33 cellular contexts compared by ENCODE assay signal in genomic region chr6:105193647-105194046, GRCh38. TPM values are rescaled to one million over a fixed set of nuclear protein-coding genes. Genes with fewer than 3 reads are reported as not detected.
A peak's percentile ranks its signal among the peaks of the same experiment; 100 is the strongest.
DNase-seq lines count a peak whose midpoint lies in the region; ATAC-seq, FAIRE-seq and TF ChIP-seq lines count a peak whose summit lies in the region.
"Had no signal": no experiment of that assay in that cellular context is flagged by ENCODE, and none has a peak within 500 bp of the region (broad histone marks: within the 10 kb centered on the region; RNA-seq: fewer than 3 reads in every experiment).

No MANE protein-coding gene starts in this region.

- H3K4me1 ChIP-seq in K562 (replicated peaks in 1 of 2; ENCODE audit: control insufficient read depth in 2 of 2, insufficient read depth in 2 of 2, low read length in 2 of 2) = no peaks in the 10 kb centered on the region
- H3K4me1 ChIP-seq: right lobe of liver, testis, vagina had no signal

- no peak for TF ChIP-seq RAD21 in K562 (CRISPR knock-in tag; conservative IDR thresholded peaks at IDR 0.05 in 1 of 2, IDR thresholded peaks at IDR 0.05 in 1 of 2)

- H3K9me3 ChIP-seq in K562 (replicated peaks; ENCODE audit: control insufficient read depth, insufficient read depth, low read depth, low read length) = no peaks in the 10 kb centered on the region
- H3K9me3 ChIP-seq: right lobe of liver, testis, vagina had no signal

- FAIRE-seq in K562 (lab: Jason Lieb, UNC) = no peak
- FAIRE-seq: A204.1, GM12892, HTR-8/SVneo had no signal

- POLR2A ChIA-PET in AG04449 (lab: Yijun Ruan, JAX) (no interaction called here), K562 (lab: Yijun Ruan, JAX) (interaction anchor here (1.8 kb wide), 1 partner anchor 28 kb away, joined by 4 read pairs; no protein-coding TSS in a partner anchor)

- no peak overlapping the region for H2AFZ ChIP-seq in K562 (ENCODE audit: low read depth, low read length)

- H3K36me3 ChIP-seq in K562 (ENCODE audit: control insufficient read depth, insufficient read depth, low read length) = no peaks in the 10 kb centered on the region
- H3K36me3 ChIP-seq: right lobe of liver, vagina had no signal

- intact Hi-C loops in K562 (cut with micrococcal nuclease) = no loop called here

- TF ChIP-seq CTCF in AG04449 (IDR thresholded peaks at IDR 0.05; ENCODE audit: insufficient read depth, low read length, missing control alignments) = no peak
- no peak for TF ChIP-seq CTCF in K562 (IDR thresholded peaks at IDR 0.05 in 2 of 3, conservative IDR thresholded peaks at IDR 0.05 in 1 of 3; ENCODE audit: insufficient read depth in 2 of 3, low read depth in 1 of 3, low read length in 3 of 3)
- no peak for TF ChIP-seq CTCF in foreskin fibroblast (IDR thresholded peaks at IDR 0.05; ENCODE audit: low read depth, low read length)

- H3K4me3 ChIP-seq in AG04449 (ENCODE audit: low read depth, low read length) (no peak overlapping the region), K562 (no peak overlapping the region), foreskin fibroblast (ENCODE audit: low read depth in 1 of 2, low read length in 2 of 2) (no peak overlapping the region)
- H3K4me3 ChIP-seq: lung, right lobe of liver, testis, vagina had no signal

- DNase-seq in AG04449 (ENCODE audit: low read depth, low spot score) = peak; percentile 69
- DNase-seq in GM04503 (ENCODE audit: low read depth) = peak; percentile 89
- DNase-seq in K562 (ENCODE audit: extremely low read depth in 1 of 4, low spot score in 3 of 4) = no peak
- peak; percentile 79 to 89 for DNase-seq in foreskin fibroblast
- no peak for DNase-seq in activated gamma-delta T cell (lab: John Stamatoyannopoulos, UW)
- DNase-seq: activated CD8-positive, alpha-beta T cell treated with anti-CD3 and anti-CD28 coated beads for 36 hours; activated naive CD4-positive, alpha-beta T cell treated with Interleukin-2 at 50 U/mL for 16 hours; activated T-cell treated with anti-CD3 and anti-CD28 coated beads, Interleukin-2, amount 50 U/mL, for 1 hour; amygdala; CD4-positive, CD25-positive, alpha-beta regulatory T cell; cerebellar nuclear complex; DMS153; effector CD8-positive, alpha-beta T cell; H9; hypothalamus; islet precursor cell; naive B cell; NCI-H1105; NCI-H524 treated with DMSO at 0.1 percent for 48 hours; right lobe of liver; T-helper 9 cell; testis had no signal

- no peaks in the 10 kb centered on the region for H4K20me1 ChIP-seq in K562 (replicated peaks; ENCODE audit: control insufficient read depth, insufficient read depth, low read length)

- no peak overlapping the region for H3K27ac ChIP-seq in K562 (ENCODE audit: extremely low read depth, low read depth, low read length)
- H3K27ac ChIP-seq: right lobe of liver, RWPE1, testis, vagina had no signal

- BruUV-seq in K562 (replicated peaks; lab: Mats Ljungman, UMichigan) = no TSS peak

- no peak for TF ChIP-seq POLR2A in K562 (conservative IDR thresholded peaks at IDR 0.05)

- no peak for TF ChIP-seq EP300 in K562 (IDR thresholded peaks at IDR 0.05; ENCODE audit: low read length)

- H3K79me2 ChIP-seq in K562 (ENCODE audit: control insufficient read depth, insufficient read depth, low read length) = no peaks in the 10 kb centered on the region

- no peaks in the 10 kb centered on the region for H3K9me1 ChIP-seq in K562 (ENCODE audit: control insufficient read depth, insufficient read depth, low read length)

- peaks cover 5 to 13% of the 10 kb centered on the region in 2 experiments; a peak in 3 of 5 replicates for H3K27me3 ChIP-seq in K562 (ENCODE audit: control insufficient read depth in 2 of 2, insufficient read depth in 2 of 2, low read length in 2 of 2)
- H3K27me3 ChIP-seq: right lobe of liver, testis, vagina had no signal

- H3K9ac ChIP-seq in K562 (ENCODE audit: insufficient read depth in 1 of 2, low read depth in 2 of 2, low read length in 2 of 2) = no peak overlapping the region

- in situ Hi-C loops in K562 (cut with MboI) = no loop called here

- no peak overlapping the region for H3K4me2 ChIP-seq in K562 (ENCODE audit: insufficient read depth, low read length)

- 0% methylated on average over 1 of the region's 1 CpG for WGBS in K562 (ENCODE audit: insufficient coverage, low coverage, missing lambda C conversion rate)

- CTCF ChIA-PET in AG04449 (lab: Yijun Ruan, JAX) (interaction anchor here (1.0 to 1.6 kb wide), 5 partner anchors 12 to 209 kb away, joined by 3 to 4 read pairs (median 3); partner anchors contain the start of gene PREP), K562 (lab: Yijun Ruan, JAX; ENCODE audit: low intra/inter-chr PET ratio) (no interaction called here)

- no peak for ATAC-seq in K562
- ATAC-seq in GM18909 (IDR thresholded peaks at IDR 0.05; ENCODE audit: poor library complexity, unreplicated experiment) = no peak
- ATAC-seq in HG02642 (IDR thresholded peaks at IDR 0.05; ENCODE audit: poor library complexity, unreplicated experiment) = no peak
- no peak for ATAC-seq in GM19397 (IDR thresholded peaks at IDR 0.05; ENCODE audit: unreplicated experiment)
- ATAC-seq: activated CD4-positive, CD25-positive, alpha-beta regulatory T cell treated with anti-CD3 and anti-CD28 coated beads, Interleukin-2, amount 50 U/mL, for 24 hours; activated CD8-positive, alpha-beta T cell treated with anti-CD3 and anti-CD28 coated beads for 36 hours; right lobe of liver; stimulated activated effector memory CD8-positive, alpha-beta T cell treated with anti-CD3 and anti-CD28 coated beads, Interleukin-12 subunit alpha, Interleukin-12 subunit beta, amount 100 ng/mL, for 72 hours had no signal

TF ChIP-seq in K562, 482 proteins besides CTCF, POLR2A, EP300 and RAD21:
- TF ChIP-seq POLR2G (IDR thresholded peaks at IDR 0.05; ENCODE audit: low read depth, low read length) = no peak
- 0 out of 2 replicates have a peak, but pooled peaks have one; percentile 0 for TF ChIP-seq ZNF766 (CRISPR knock-in tag; conservative IDR thresholded peaks at IDR 0.05)

RNA-seq across cellular contexts. Expression of gene POPDC3, which starts 13.8 kb away (rescaled TPM):
- total RNA-seq in K562 (2011; cell fraction: chromatin; rRNA removed; ENCODE audit: low replicate concordance) = 1.4 and 4.2 TPM in 2 replicates
- 1.7 and 2.3 TPM in 2 replicates for total RNA-seq in K562 (2011; cell fraction: nucleolus; rRNA removed)
- 3.5 and 5.3 TPM in 2 replicates for total RNA-seq in K562 (2011; cell fraction: nucleoplasm; rRNA removed)
- total RNA-seq in K562 (2014; rRNA removed) = 5.0 and 6.4 TPM in 2 replicates
- 5.6 and 5.9 TPM in 2 replicates for total RNA-seq in K562 (2014; rRNA removed; fragmentation: Illumina TruSeq; extraction: Trizol)
- total RNA-seq in K562 (2015; rRNA removed; fragmentation: Illumina TruSeq; extraction: Trizol) = 4.6 and 5.3 TPM in 2 replicates
- 4.0 and 4.8 TPM in 2 replicates for total RNA-seq in K562 (2021)
- 1.0 and 11.8 TPM in 2 replicates for polyA plus RNA-seq in K562 (2011; rRNA removed)
- polyA plus RNA-seq in K562 (2011; cell fraction: cytosol; rRNA removed) = 0.52 and 3.7 TPM in 2 replicates
- polyA plus RNA-seq in K562 (2011; cell fraction: nucleus; rRNA removed) = 0.31 and 3.0 TPM in 2 replicates
- polyA plus RNA-seq in K562 (2012) = 6.1 and 10.2 TPM in 2 replicates
- polyA plus RNA-seq in K562 (2014; fragmentation: Illumina TruSeq; extraction: Trizol) = 10.2 and 11.5 TPM in 2 replicates
- 1 to 10 TPM; 4.0 to 5.4 TPM for polyA plus RNA-seq in K562 (2014; fragmentation: Nextera tagmentation; extraction: Ambion mirVana)
- polyA plus RNA-seq in K562 (2014; rRNA removed) = 8.3 TPM in 2 replicates
- polyA minus RNA-seq in K562 (2011; rRNA and poly(A)+ RNA removed) = 0.24 and 4.8 TPM in 2 replicates
- polyA minus RNA-seq in K562 (2011; cell fraction: cytosol; rRNA and poly(A)+ RNA removed) = 1.2 TPM in 1 of 2 replicates, not detected in the other
- 0.94 TPM in 1 of 2 replicates, not detected in the other for polyA minus RNA-seq in K562 (2011; cell fraction: nucleus; rRNA and poly(A)+ RNA removed)
- total RNA-seq: activated CD8-positive, alpha-beta T cell treated with anti-CD3 and anti-CD28 coated beads for 36 hours; CD4-positive, CD25-positive, alpha-beta regulatory T cell; right lobe of liver; vagina had no signal
- polyA plus RNA-seq: CD4-positive, CD25-positive, alpha-beta regulatory T cell had no signal

Comparison
In these comparisons a context has a peak if more than half of its experiments do, and no peak if none do; other contexts are left out.
1. DNase-seq: peak in AG04449 (single experiment), GM04503 (single experiment) and foreskin fibroblast (2 of 2); none in K562 (0 of 4) and activated gamma-delta T cell (single experiment).